Comparison of ENCODE assay signal across 22 cellular contexts in genomic region chrX:72097081-72097480, GRCh38.
"Had no signal": no experiment of that assay in that cellular context is flagged by ENCODE, and none has a peak within 500 bp of the region (broad histone marks: within the 10 kb centered on the region; RNA-seq: fewer than 3 reads in every experiment).

No MANE protein-coding gene starts in this region.

- H3K4me3 ChIP-seq: ascending aorta, cardiac muscle cell, heart left ventricle, psoas muscle, suprapubic skin, upper lobe of left lung had no signal

- H3K9me3 ChIP-seq: ascending aorta, heart left ventricle, psoas muscle, suprapubic skin, upper lobe of left lung had no signal

- H3K27ac Mint-ChIP-seq: activated CD8-positive, alpha-beta T cell treated with anti-CD3 and anti-CD28 coated beads for 36 hours; activated naive CD8-positive, alpha-beta T cell treated with anti-CD3 and anti-CD28 coated beads, Interleukin-2, amount 50 U/mL, for 24 hours; nephron had no signal

- DNase-seq: activated CD4-positive, alpha-beta T cell treated with anti-CD3 and anti-CD28 coated beads for 4 hours; activated CD8-positive, alpha-beta memory T cell treated with anti-CD3 and anti-CD28 coated beads, Interleukin-2, amount 50 U/mL, for 48 hours; activated CD8-positive, alpha-beta T cell treated with anti-CD3 and anti-CD28 coated beads for 36 hours; activated naive CD4-positive, alpha-beta T cell; activated naive CD8-positive, alpha-beta T cell treated with anti-CD3 and anti-CD28 coated beads, Interleukin-2, amount 50 U/mL, for 24 hours; effector CD4-positive, alpha-beta T cell; heart left ventricle; psoas muscle; stimulated activated CD4-positive, alpha-beta T cell treated with anti-CD3 and anti-CD28 coated beads, Interleukin-2, amount 100 ng/mL, for 24 hours; stimulated activated naive CD4-positive, alpha-beta T cell; T-helper 9 cell; upper lobe of left lung had no signal

- H3K36me3 ChIP-seq: ascending aorta, cardiac muscle cell, heart left ventricle, suprapubic skin, upper lobe of left lung had no signal

- H3K4me1 ChIP-seq: ascending aorta, psoas muscle, suprapubic skin had no signal

- H3K27ac ChIP-seq: ascending aorta, cardiac muscle cell, psoas muscle, suprapubic skin, VCaP had no signal

- H3K4me3 Mint-ChIP-seq: activated CD8-positive, alpha-beta T cell treated with anti-CD3 and anti-CD28 coated beads for 36 hours; activated naive CD8-positive, alpha-beta T cell treated with anti-CD3 and anti-CD28 coated beads, Interleukin-2, amount 50 U/mL, for 24 hours; nephron had no signal

- H3K27me3 ChIP-seq: ascending aorta, cardiac muscle cell, suprapubic skin, upper lobe of left lung had no signal

- FAIRE-seq: colon, frontal cortex, islet of Langerhans had no signal

- H3K9me3 Mint-ChIP-seq: activated CD8-positive, alpha-beta T cell treated with anti-CD3 and anti-CD28 coated beads for 36 hours; activated naive CD8-positive, alpha-beta T cell treated with anti-CD3 and anti-CD28 coated beads, Interleukin-2, amount 50 U/mL, for 24 hours had no signal

- ATAC-seq: activated CD8-positive, alpha-beta T cell treated with anti-CD3 and anti-CD28 coated beads for 36 hours; activated naive CD8-positive, alpha-beta T cell treated with anti-CD3 and anti-CD28 coated beads, Interleukin-2, amount 50 U/mL, for 24 hours; heart left ventricle; left lobe of liver; psoas muscle; sciatic nerve had no signal
